ENCODE assay signal across 20 cellular contexts in genomic region chr20:63205896-63206295, GRCh38. TPM values are rescaled to one million over a fixed set of nuclear protein-coding genes. Genes with fewer than 3 reads are reported as not detected.
DNase-seq lines count a peak whose midpoint lies in the region; ATAC-seq and TF ChIP-seq lines count a peak whose summit lies in the region.
"Had no signal": no experiment of that assay in that cellular context is flagged by ENCODE, and none has a peak within 500 bp of the region (broad histone marks: within the 10 kb centered on the region; RNA-seq: fewer than 3 reads in every experiment).

No MANE protein-coding gene starts in this region.

- no peaks in the 10 kb centered on the region for H3K9me2 ChIP-seq in GM23338 (ENCODE audit: insufficient read depth)

- no peak overlapping the region for H3K23ac ChIP-seq in mesendoderm (ENCODE audit: low read length)

- H2AK5ac ChIP-seq in mesendoderm (ENCODE audit: low read length): no peak overlapping the region

- H4K5ac ChIP-seq in mesendoderm (ENCODE audit: low read length): no peak overlapping the region

- H3K9ac ChIP-seq in endodermal cell (ENCODE audit: extremely low read depth, low read length, poor library complexity, severe bottlenecking): no peak overlapping the region
- H3K9ac ChIP-seq in skeletal muscle tissue (ENCODE audit: low read depth in 1 of 3, low read length in 3 of 3): peak overlapping the region in 2 of 3 donors; percentile 5 to 25
- no peak overlapping the region for H3K9ac ChIP-seq in mesendoderm (ENCODE audit: low read length)
- H3K9ac ChIP-seq: KMS-11 had no signal

- H3K4me1 Mint-ChIP-seq in activated T-cell treated with anti-CD3 and anti-CD28 coated beads, Interleukin-2, amount 50 U/mL, for 72 hours (ENCODE audit: low read depth): peaks cover 20% of the 10 kb centered on the region
- H3K4me1 Mint-ChIP-seq in activated T-cell treated with anti-CD3 and anti-CD28 coated beads, Interleukin-2, amount 50 U/mL, for 4 hours (ENCODE audit: low read depth): peaks cover 22% of the 10 kb centered on the region
- H3K4me1 Mint-ChIP-seq in GM23338 (peaks cover 3% of the 10 kb centered on the region; the same call in 1 of the 3 replicates), endodermal cell (no peaks in the 10 kb centered on the region)
- peaks cover 31 to 61% (median 51%) of the 10 kb centered on the region in 3 donors for H3K4me1 Mint-ChIP-seq in CD8-positive, alpha-beta memory T cell

- H2BK120ac ChIP-seq in mesendoderm (ENCODE audit: low read depth, low read length): no peak overlapping the region

- TF ChIP-seq CTCF in GM23338 (conservative IDR thresholded peaks at IDR 0.05; ENCODE audit: low read depth in 2 of 2): no peak
- no peak for TF ChIP-seq CTCF in endodermal cell (conservative IDR thresholded peaks at IDR 0.05)

- H3K79me1 ChIP-seq in mesendoderm (ENCODE audit: low read length): peaks cover 24% of the 10 kb centered on the region

- no peaks in the 10 kb centered on the region for H3K27me3 ChIP-seq in GM23338 (ENCODE audit: insufficient read depth)
- H3K27me3 ChIP-seq in endodermal cell (ENCODE audit: control insufficient read depth, insufficient read depth, low read length, poor library complexity, severe bottlenecking): no peaks in the 10 kb centered on the region
- no peaks in the 10 kb centered on the region for H3K27me3 ChIP-seq in skeletal muscle tissue (ENCODE audit: control insufficient read depth in 3 of 3, insufficient read depth in 3 of 3, low read length in 3 of 3)
- no peaks in the 10 kb centered on the region for H3K27me3 ChIP-seq in CD8-positive, alpha-beta memory T cell (ENCODE audit: insufficient read depth, low read length, poor library complexity, severe bottlenecking)
- no peaks in the 10 kb centered on the region for H3K27me3 ChIP-seq in mesendoderm (ENCODE audit: insufficient read depth, low read length, poor library complexity)
- H3K27me3 ChIP-seq: BE2C had no signal

- H2BK15ac ChIP-seq in mesendoderm (replicated peaks; ENCODE audit: low read depth): no peak overlapping the region

- H2AFZ ChIP-seq in GM23338: no peak overlapping the region

- no peak for DNase-seq in activated T-cell treated with anti-CD3 and anti-CD28 coated beads, Interleukin-2, amount 50 U/mL, for 72 hours
- DNase-seq in activated T-cell treated with anti-CD3 and anti-CD28 coated beads, Interleukin-2, amount 50 U/mL, for 4 hours: no peak
- DNase-seq in GM23338 (ENCODE audit: low spot score) (no peak), endodermal cell (no peak), mesendoderm (no peak)
- no peak for DNase-seq in CD8-positive, alpha-beta memory T cell
- no peak for DNase-seq in stimulated activated naive CD8-positive, alpha-beta T cell treated with anti-CD3 and anti-CD28 coated beads, Interleukin-15, Interleukin-2, amounts not matched to agents 100 U/mL and 50 U/mL, for 24 hours
- DNase-seq: BE2C; CD8-positive, alpha-beta T cell; DMS79; NCI-H1417; NCI-H187 treated with DMSO at 0.1 percent for 48 hours; NCI-H345; NCI-H526 had no signal

- no peak overlapping the region for H3K4ac ChIP-seq in mesendoderm (ENCODE audit: low read depth, low read length)

- H3K9me3 ChIP-seq in endodermal cell (ENCODE audit: control insufficient read depth, low read length) (no peaks in the 10 kb centered on the region), skeletal muscle tissue (ENCODE audit: control insufficient read depth in 3 of 3, low read length in 3 of 3) (no peaks in the 10 kb centered on the region)
- no peaks in the 10 kb centered on the region for H3K9me3 ChIP-seq in CD8-positive, alpha-beta memory T cell (ENCODE audit: low read length)
- H3K9me3 ChIP-seq: BE2C had no signal

- H4K8ac ChIP-seq in mesendoderm (ENCODE audit: low read depth, low read length): no peak overlapping the region

- no peaks in the 10 kb centered on the region for H3K27me3 Mint-ChIP-seq in activated T-cell treated with anti-CD3 and anti-CD28 coated beads, Interleukin-2, amount 50 U/mL, for 72 hours (ENCODE audit: low read depth)
- no peaks in the 10 kb centered on the region for H3K27me3 Mint-ChIP-seq in activated T-cell treated with anti-CD3 and anti-CD28 coated beads, Interleukin-2, amount 50 U/mL, for 4 hours (ENCODE audit: low read depth)
- H3K27me3 Mint-ChIP-seq in GM23338 (ENCODE audit: insufficient read depth, low read depth, poor library complexity) (peaks cover 6% of the 10 kb centered on the region), endodermal cell (ENCODE audit: insufficient read depth) (no peaks in the 10 kb centered on the region)
- H3K27me3 Mint-ChIP-seq in CD8-positive, alpha-beta memory T cell: no peaks in the 10 kb centered on the region

- CTCF ChIA-PET in CD8-positive, alpha-beta memory T cell (lab: Charles Lee): interaction anchor here (2.9 kb wide), 1 partner anchor 18 kb away, joined by 10 read pairs; no protein-coding TSS in a partner anchor

- no peak overlapping the region for H3K27ac ChIP-seq in GM23338 (ENCODE audit: low read depth)
- H3K27ac ChIP-seq in endodermal cell (ENCODE audit: low read depth, low read length): no peak overlapping the region
- no peak overlapping the region for H3K27ac ChIP-seq in skeletal muscle tissue (ENCODE audit: low read depth, low read length)
- H3K27ac ChIP-seq in CD8-positive, alpha-beta memory T cell (ENCODE audit: low read depth, low read length): no peak overlapping the region
- H3K27ac ChIP-seq in mesendoderm (ENCODE audit: low read depth, low read length): no peak overlapping the region
- H3K27ac ChIP-seq: KMS-11 had no signal

- H3K36me3 ChIP-seq in GM23338 (ENCODE audit: insufficient read depth) (peaks cover 34% of the 10 kb centered on the region), endodermal cell (ENCODE audit: control insufficient read depth, insufficient read depth, low read length) (peaks cover 90% of the 10 kb centered on the region), skeletal muscle tissue (ENCODE audit: control insufficient read depth in 3 of 3, insufficient read depth in 3 of 3, low read length in 3 of 3) (peaks cover 50 to 57% (median 55%) of the 10 kb centered on the region in 3 donors), mesendoderm (ENCODE audit: control insufficient read depth, insufficient read depth, low read length) (peaks cover 27% of the 10 kb centered on the region)
- peaks cover 53% of the 10 kb centered on the region for H3K36me3 ChIP-seq in CD8-positive, alpha-beta memory T cell (ENCODE audit: insufficient read depth, low read length)

- H3K4me3 ChIP-seq in GM23338 (no peak overlapping the region), endodermal cell (ENCODE audit: low read length) (no peak overlapping the region), skeletal muscle tissue (ENCODE audit: low read length in 3 of 3) (no peak overlapping the region), mesendoderm (ENCODE audit: low read length) (no peak overlapping the region)
- no peak overlapping the region for H3K4me3 ChIP-seq in CD8-positive, alpha-beta memory T cell (ENCODE audit: low read length)

- ATAC-seq in activated T-cell treated with anti-CD3 and anti-CD28 coated beads, Interleukin-2, amount 50 U/mL, for 72 hours (replicated peaks in 1 of 2): no peak
- no peak for ATAC-seq in activated T-cell treated with anti-CD3 and anti-CD28 coated beads, Interleukin-2, amount 50 U/mL, for 4 hours
- ATAC-seq in GM23338: no peak
- no peak for ATAC-seq in stimulated activated naive CD8-positive, alpha-beta T cell treated with anti-CD3 and anti-CD28 coated beads, Interleukin-15, Interleukin-2, amounts not matched to agents 100 U/mL and 50 U/mL, for 24 hours
- ATAC-seq: CD8-positive, alpha-beta T cell; Panc1 had no signal

- no peak overlapping the region for H3K18ac ChIP-seq in mesendoderm (ENCODE audit: low read length)

- H2BK5ac ChIP-seq in mesendoderm (ENCODE audit: low read length): no peak overlapping the region

- H3K79me2 ChIP-seq in GM23338 (replicated peaks; ENCODE audit: insufficient read depth) (peaks cover 100% of the 10 kb centered on the region), mesendoderm (ENCODE audit: control insufficient read depth, insufficient read depth, low read length) (peaks cover 88% of the 10 kb centered on the region)

- H3K4me1 ChIP-seq in GM23338 (ENCODE audit: insufficient read depth) (no peaks in the 10 kb centered on the region), endodermal cell (ENCODE audit: control insufficient read depth, insufficient read depth, low read length) (no peaks in the 10 kb centered on the region), skeletal muscle tissue (ENCODE audit: control insufficient read depth in 3 of 3, insufficient read depth in 3 of 3, low read length in 3 of 3) (peaks cover 17 to 35% (median 18%) of the 10 kb centered on the region in 3 donors), mesendoderm (ENCODE audit: control insufficient read depth, low read depth, low read length) (no peaks in the 10 kb centered on the region)
- peaks cover 5% of the 10 kb centered on the region for H3K4me1 ChIP-seq in CD8-positive, alpha-beta memory T cell (ENCODE audit: insufficient read depth, low read length)
- H3K4me1 ChIP-seq: BE2C had no signal

- peak overlapping the region; percentile 80 for H3K27ac Mint-ChIP-seq in activated T-cell treated with anti-CD3 and anti-CD28 coated beads, Interleukin-2, amount 50 U/mL, for 72 hours
- peak overlapping the region; percentile 65 for H3K27ac Mint-ChIP-seq in GM23338
- H3K27ac Mint-ChIP-seq in endodermal cell: peak overlapping the region; percentile 6
- peak overlapping the region in 2 of 8 donors; percentile 7 to 19 for H3K27ac Mint-ChIP-seq in CD8-positive, alpha-beta memory T cell

- H3K56ac ChIP-seq in mesendoderm (ENCODE audit: low read length): no peak overlapping the region

- H3F3A ChIP-seq in GM23338 (replicated peaks; ENCODE audit: low read depth): peaks cover 7% of the 10 kb centered on the region; the same call in 1 of the 2 replicates

- H3K9me3 Mint-ChIP-seq in activated T-cell treated with anti-CD3 and anti-CD28 coated beads, Interleukin-2, amount 50 U/mL, for 72 hours: no peaks in the 10 kb centered on the region
- H3K9me3 Mint-ChIP-seq in activated T-cell treated with anti-CD3 and anti-CD28 coated beads, Interleukin-2, amount 50 U/mL, for 4 hours: no peaks in the 10 kb centered on the region
- H3K9me3 Mint-ChIP-seq in GM23338 (no peaks in the 10 kb centered on the region), endodermal cell (no peaks in the 10 kb centered on the region)
- H3K9me3 Mint-ChIP-seq in CD8-positive, alpha-beta memory T cell: no peaks in the 10 kb centered on the region
- H3K9me3 Mint-ChIP-seq: CD8-positive, alpha-beta T cell had no signal

- no peak overlapping the region for H3K4me3 Mint-ChIP-seq in activated T-cell treated with anti-CD3 and anti-CD28 coated beads, Interleukin-2, amount 50 U/mL, for 72 hours
- H3K4me3 Mint-ChIP-seq in activated T-cell treated with anti-CD3 and anti-CD28 coated beads, Interleukin-2, amount 50 U/mL, for 4 hours: no peak overlapping the region
- H3K4me3 Mint-ChIP-seq in GM23338 (no peak overlapping the region), endodermal cell (no peak overlapping the region)
- H3K4me3 Mint-ChIP-seq in CD8-positive, alpha-beta memory T cell: no peak overlapping the region
- H3K4me3 Mint-ChIP-seq: CD8-positive, alpha-beta T cell had no signal

- peaks cover 71% of the 10 kb centered on the region for H4K20me1 ChIP-seq in GM23338 (replicated peaks; ENCODE audit: insufficient read depth)

- POLR2A ChIA-PET in CD8-positive, alpha-beta memory T cell (lab: Charles Lee): no interaction called here

- peaks cover 0 to 30% of the 10 kb centered on the region in 2 donors for H3K36me3 Mint-ChIP-seq in activated T-cell treated with anti-CD3 and anti-CD28 coated beads, Interleukin-2, amount 50 U/mL, for 72 hours (ENCODE audit: insufficient read depth in 2 of 2)
- H3K36me3 Mint-ChIP-seq in activated T-cell treated with anti-CD3 and anti-CD28 coated beads, Interleukin-2, amount 50 U/mL, for 4 hours (ENCODE audit: insufficient read depth): peaks cover 31% of the 10 kb centered on the region
- H3K36me3 Mint-ChIP-seq in GM23338 (ENCODE audit: low read depth) (peaks cover 93% of the 10 kb centered on the region), endodermal cell (ENCODE audit: low read depth) (peaks cover 88% of the 10 kb centered on the region)
- H3K36me3 Mint-ChIP-seq in CD8-positive, alpha-beta memory T cell: peaks cover 0 to 95% (median 9%) of the 10 kb centered on the region in 3 donors

- WGBS in endodermal cell (ENCODE audit: insufficient coverage in 1 of 2, insufficient read length in 1 of 2), 2 experiments: 95 to 97% methylated on average over 9 to 10 of the region's 10 CpGs
- WGBS in mesendoderm (ENCODE audit: extremely low coverage, insufficient coverage, low lambda C conversion rate): no CpG with 5 or more reads among the region's 10 CpGs

- H3K4me2 ChIP-seq in GM23338 (no peak overlapping the region), mesendoderm (ENCODE audit: low read length) (no peak overlapping the region)
- H3K4me2 ChIP-seq: KMS-11 had no signal

RNA-seq across cellular contexts. Expression of gene YTHDF1, which starts 10.0 kb away (rescaled TPM):
- 10 to 100 TPM; 39.1 to 43.2 TPM for total RNA-seq in activated T-cell treated with anti-CD3 and anti-CD28 coated beads, Interleukin-2, amount 50 U/mL, for 72 hours
- 10 to 100 TPM; 53.5 to 59.6 (median 55.6) TPM for total RNA-seq in activated T-cell treated with anti-CD3 and anti-CD28 coated beads, Interleukin-2, amount 50 U/mL, for 4 hours
- total RNA-seq in GM23338 (2014; rRNA removed; shearing (Covaris generic)): 64.3 and 64.5 TPM in 2 replicates
- polyA plus RNA-seq in GM23338 (2016; fragmentation: Nextera tagmentation; extraction: Ambion mirVana): 30.9 and 34.9 TPM in 2 replicates
- 10 to 100 TPM; 64.9 to 73.2 TPM for total RNA-seq in endodermal cell
- 43.0 TPM for polyA plus RNA-seq in endodermal cell (2013, experiment 1 of 2)
- polyA plus RNA-seq in endodermal cell (2013, experiment 2 of 2): 41.6 TPM
- total RNA-seq in skeletal muscle tissue: 17.2 TPM
- 10 to 100 TPM; 47.0 to 47.5 TPM for total RNA-seq in CD8-positive, alpha-beta memory T cell
- 43.1 TPM for polyA plus RNA-seq in CD8-positive, alpha-beta memory T cell
- 54.2 TPM for polyA plus RNA-seq in mesendoderm (2013, experiment 1 of 2)
- 53.8 TPM for polyA plus RNA-seq in mesendoderm (2013, experiment 2 of 2)

RNA-seq across cellular contexts. Expression of gene BIRC7, which starts 29.8 kb away (rescaled TPM):
- under 1 TPM in 1 of 2 donors, not detected in 1; 0.74 TPM for total RNA-seq in activated T-cell treated with anti-CD3 and anti-CD28 coated beads, Interleukin-2, amount 50 U/mL, for 72 hours
- not detected for total RNA-seq in activated T-cell treated with anti-CD3 and anti-CD28 coated beads, Interleukin-2, amount 50 U/mL, for 4 hours
- 0.24 TPM in 1 of 2 replicates, not detected in the other for total RNA-seq in GM23338 (2014; rRNA removed; shearing (Covaris generic))
- 0.16 TPM in 1 of 2 replicates, not detected in the other for polyA plus RNA-seq in GM23338 (2016; fragmentation: Nextera tagmentation; extraction: Ambion mirVana)
- not detected for total RNA-seq in endodermal cell
- 0.28 TPM for polyA plus RNA-seq in endodermal cell (2013, experiment 1 of 2)
- polyA plus RNA-seq in endodermal cell (2013, experiment 2 of 2): 0.21 TPM
- total RNA-seq in skeletal muscle tissue: not detected
- total RNA-seq in CD8-positive, alpha-beta memory T cell: not detected
- polyA plus RNA-seq in CD8-positive, alpha-beta memory T cell: not detected
- polyA plus RNA-seq in mesendoderm (2013, experiment 1 of 2): not detected
- not detected for polyA plus RNA-seq in mesendoderm (2013, experiment 2 of 2)
- total RNA-seq: A172 had no signal

RNA-seq across cellular contexts. Expression of gene NKAIN4, which starts 48.4 kb away (rescaled TPM):
- total RNA-seq in activated T-cell treated with anti-CD3 and anti-CD28 coated beads, Interleukin-2, amount 50 U/mL, for 72 hours: not detected
- total RNA-seq in activated T-cell treated with anti-CD3 and anti-CD28 coated beads, Interleukin-2, amount 50 U/mL, for 4 hours: not detected
- total RNA-seq in GM23338 (2014; rRNA removed; shearing (Covaris generic)): 12.6 and 16.0 TPM in 2 replicates
- polyA plus RNA-seq in GM23338 (2016; fragmentation: Nextera tagmentation; extraction: Ambion mirVana): 9.5 and 13.2 TPM in 2 replicates
- total RNA-seq in endodermal cell: 1 to 10 TPM in 1 of 2 donors, under 1 TPM in 1; 0.24 to 1.7 TPM
- polyA plus RNA-seq in endodermal cell (2013, experiment 1 of 2): 51.9 TPM
- polyA plus RNA-seq in endodermal cell (2013, experiment 2 of 2): 40.1 TPM
- total RNA-seq in skeletal muscle tissue: 13.6 TPM
- not detected for total RNA-seq in CD8-positive, alpha-beta memory T cell
- polyA plus RNA-seq in CD8-positive, alpha-beta memory T cell: not detected
- 0.41 TPM for polyA plus RNA-seq in mesendoderm (2013, experiment 1 of 2)
- 0.59 TPM for polyA plus RNA-seq in mesendoderm (2013, experiment 2 of 2)
- total RNA-seq: A172; CD8-positive, alpha-beta T cell; H4; SK-MEL-5 had no signal

Comparison
In these comparisons a context has a peak if more than half of its experiments do, and no peak if none do; other contexts are left out.
1. H3K9ac ChIP-seq: peak in skeletal muscle tissue (2 of 3); none in endodermal cell (single experiment) and mesendoderm (single experiment).